In the genomic region with DNA sequence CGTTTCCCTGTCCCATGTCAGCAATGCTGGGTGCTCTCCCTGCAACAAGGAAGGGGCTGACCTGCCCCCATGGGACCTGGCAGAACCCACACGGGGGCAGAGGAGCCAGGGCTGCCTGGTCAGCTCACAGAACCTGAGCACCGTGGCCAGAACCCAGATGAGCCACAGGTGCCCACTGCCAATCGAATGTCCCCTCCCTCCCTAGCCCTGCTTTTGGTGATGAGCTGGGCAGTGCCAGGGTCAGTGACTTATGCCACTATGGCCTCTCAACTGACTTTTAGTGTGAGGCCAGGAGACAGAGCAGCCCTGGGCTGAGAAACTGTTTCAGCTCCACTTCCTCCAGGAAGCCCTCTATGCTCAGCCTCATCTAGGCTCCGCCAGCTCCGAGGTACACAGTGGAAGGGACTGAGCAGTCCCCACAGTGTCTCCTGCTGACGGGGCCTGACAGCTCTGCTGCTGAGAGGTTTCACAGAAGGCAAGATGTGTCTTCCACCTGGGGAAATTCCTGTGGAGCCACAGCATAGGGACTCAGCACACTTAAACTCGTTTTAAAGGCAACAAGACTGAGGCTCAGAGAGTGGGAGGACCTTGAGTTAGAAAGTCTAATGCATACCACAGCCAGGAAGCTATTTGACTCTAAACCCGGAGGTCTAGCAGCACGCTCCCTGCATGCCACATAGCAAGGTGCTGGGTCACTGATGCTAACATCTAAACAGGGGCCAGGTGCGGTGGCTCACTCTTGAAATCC, we compare ENCODE assay signal across 9 cellular contexts. TPM values are rescaled to one million over a fixed set of nuclear protein-coding genes. Genes with fewer than 3 reads are reported as not detected.
DNase-seq lines count a peak whose midpoint lies in the region; ATAC-seq and TF ChIP-seq lines count a peak whose summit lies in the region.
"Had no signal": no experiment of that assay in that cellular context is flagged by ENCODE, and none has a peak within 500 bp of the region (broad histone marks: within the 10 kb centered on the region; RNA-seq: fewer than 3 reads in every experiment).

No MANE protein-coding gene starts in this region.

- TF ChIP-seq CTCF in mucosa of descending colon (IDR thresholded peaks at IDR 0.05) = no peak
- TF ChIP-seq CTCF in testis (IDR thresholded peaks at IDR 0.05) = no peak

- TF ChIP-seq POLR2A in testis (IDR thresholded peaks at IDR 0.05) = no peak

- H3K4me3 ChIP-seq in BLaER1 treated with 17β-estradiol and CSF1 and Interleukin-3, amounts not matched to agents 10 nM and 100 nM = peak overlapping the region in 3 of 10 experiments; percentile 4 to 14 (median 13); a peak in 5 of 20 replicates
- H3K4me3 ChIP-seq in mucosa of descending colon (no peak overlapping the region), testis (no peak overlapping the region)

- intact Hi-C loops in mucosa of descending colon (cut with DNase I, micrococcal nuclease) = no loop called here
- intact Hi-C loops in testis (cut with DNase I; ENCODE audit: low total_unique reads) = no loop called here

- H3K27ac ChIP-seq in BLaER1 treated with 17β-estradiol and CSF1 and Interleukin-3, amounts not matched to agents 10 nM and 100 nM = peak overlapping the region; percentile 49 to 98 (median 94)
- no peak overlapping the region for H3K27ac ChIP-seq in testis

- peaks cover 0 to 13% (median 0%) of the 10 kb centered on the region in 11 experiments; a peak in 5 of 22 replicates for H4K20me1 ChIP-seq in BLaER1 treated with 17β-estradiol and CSF1 and Interleukin-3, amounts not matched to agents 10 nM and 100 nM

- DNase-seq in NAMALWA (ENCODE audit: low spot score) = peak; percentile 43
- DNase-seq in activated gamma-delta T cell treated with Interleukin-2 at 50 U/mL for 16 hours = peak; percentile 20
- DNase-seq in mucosa of descending colon = no peak
- DNase-seq in testis = no peak
- no peak for DNase-seq in NOMO-1 treated with DMSO at 0.1 percent for 48 hours (lab: John Stamatoyannopoulos, UW; ENCODE audit: unreplicated experiment)
- DNase-seq: DMS79 had no signal

- H3K9ac ChIP-seq in BLaER1 treated with 17β-estradiol and CSF1 and Interleukin-3, amounts not matched to agents 10 nM and 100 nM = peak overlapping the region; percentile 47 to 95 (median 80); a peak in 21 of 22 replicates

- peaks cover 88 to 98% (median 91%) of the 10 kb centered on the region in 10 experiments for H3K4me1 ChIP-seq in BLaER1 treated with 17β-estradiol and CSF1 and Interleukin-3, amounts not matched to agents 10 nM and 100 nM
- H3K4me1 ChIP-seq in mucosa of descending colon (ENCODE audit: low read depth) = peaks cover 23% of the 10 kb centered on the region
- peaks cover 12% of the 10 kb centered on the region for H3K4me1 ChIP-seq in testis

- H3K27me3 ChIP-seq in BLaER1 treated with 17β-estradiol and CSF1 and Interleukin-3, amounts not matched to agents 10 nM and 100 nM = no peaks in the 10 kb centered on the region
- H3K27me3 ChIP-seq in testis = no peaks in the 10 kb centered on the region

- peaks cover 0 to 9% (median 4%) of the 10 kb centered on the region in 11 experiments; a peak in 8 of 22 replicates for H3K9me3 ChIP-seq in BLaER1 treated with 17β-estradiol and CSF1 and Interleukin-3, amounts not matched to agents 10 nM and 100 nM (replicated peaks in 1 of 11)
- H3K9me3 ChIP-seq in mucosa of descending colon = no peaks in the 10 kb centered on the region
- H3K9me3 ChIP-seq in testis = no peaks in the 10 kb centered on the region

- 85 to 92% methylated on average over 4 to 11 of the region's 11 CpGs for WGBS in testis, 2 donors

- peaks cover 0 to 23% (median 17%) of the 10 kb centered on the region in 11 experiments; a peak in 20 of 22 replicates for H3K36me3 ChIP-seq in BLaER1 treated with 17β-estradiol and CSF1 and Interleukin-3, amounts not matched to agents 10 nM and 100 nM
- H3K36me3 ChIP-seq in mucosa of descending colon (ENCODE audit: low read depth) (no peaks in the 10 kb centered on the region), testis (ENCODE audit: low read depth, missing control alignments) (no peaks in the 10 kb centered on the region)

- peak overlapping the region; percentile 92 to 100 (median 98) for H3K4me2 ChIP-seq in BLaER1 treated with 17β-estradiol and CSF1 and Interleukin-3, amounts not matched to agents 10 nM and 100 nM

- ATAC-seq in mucosa of descending colon (peak; percentile 7), HG02840 (IDR thresholded peaks at IDR 0.05; ENCODE audit: low FRiP score, unreplicated experiment) (no peak), GM18873 (IDR thresholded peaks at IDR 0.05; ENCODE audit: low FRiP score, unreplicated experiment) (no peak)

RNA-seq across cellular contexts. Expression of a gene that starts 6.9 kb away (rescaled TPM):
- total RNA-seq in mucosa of descending colon = 1 to 10 TPM; 2.2 to 6.9 (median 5.9) TPM
- total RNA-seq in testis = 10 to 100 TPM; 10.0 to 11.2 TPM
- polyA plus RNA-seq in testis (ENCODE audit: insufficient read depth, low read depth, low replicate concordance) = 8.2 TPM

Comparison
In these comparisons a context has a peak if more than half of its experiments do, and no peak if none do; other contexts are left out.
1. H3K27ac ChIP-seq: peak in BLaER1 treated with 17β-estradiol and CSF1 and Interleukin-3, amounts not matched to agents 10 nM and 100 nM (11 of 11); none in testis (0 of 2).
2. DNase-seq: peak in NAMALWA (single experiment) and activated gamma-delta T cell treated with Interleukin-2 at 50 U/mL for 16 hours (single experiment); none in mucosa of descending colon (0 of 3), testis (single experiment) and NOMO-1 treated with DMSO at 0.1 percent for 48 hours (single experiment).